ENCODE assay signal across 10 cellular contexts in the genomic region with DNA sequence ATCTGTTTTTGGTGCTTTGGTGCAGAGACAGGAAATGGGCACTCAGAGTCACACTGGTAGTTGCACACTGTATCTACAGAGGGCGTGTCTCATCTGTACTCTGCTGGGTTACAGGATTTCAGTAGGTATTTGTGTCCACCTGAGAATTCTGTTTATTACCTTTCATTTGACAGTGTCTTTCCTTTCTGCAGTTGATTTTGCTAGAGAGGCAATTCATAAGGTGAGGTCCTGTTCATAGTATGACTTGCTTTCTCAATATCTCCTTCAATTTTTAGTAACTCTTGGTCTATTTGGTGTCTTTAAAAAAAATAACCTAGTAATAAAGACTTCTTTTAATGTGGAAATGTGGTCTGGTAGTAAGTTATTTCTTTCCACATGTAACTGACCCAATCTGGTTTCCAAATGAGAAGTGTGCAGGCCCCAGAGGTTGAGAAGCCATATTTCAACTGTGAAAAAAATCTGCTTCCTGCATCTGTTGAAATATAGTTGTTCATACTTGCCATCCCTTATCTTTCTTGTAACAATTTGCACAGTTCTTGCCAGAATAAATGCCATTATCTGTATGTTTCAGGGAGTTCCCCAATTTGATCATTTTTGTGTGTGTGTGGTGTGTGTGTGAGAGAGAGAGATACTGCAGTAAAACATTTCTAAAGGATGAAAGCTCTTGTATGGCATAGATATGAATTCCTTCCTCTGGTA.
DNase-seq lines count a peak whose midpoint lies in the region; ATAC-seq, FAIRE-seq and TF ChIP-seq lines count a peak whose summit lies in the region.
"Had no signal": no experiment of that assay in that cellular context is flagged by ENCODE, and none has a peak within 500 bp of the region (broad histone marks: within the 10 kb centered on the region; RNA-seq: fewer than 3 reads in every experiment).

No MANE protein-coding gene starts in this region.

- peaks cover 9% of the 10 kb centered on the region for H3K27me3 Mint-ChIP-seq in activated T-helper 17 cell treated with anti-CD3 and anti-CD28 coated beads, Interleukin-2, amount 50 U/mL, for 72 hours

- ATAC-seq in GM21367 (IDR thresholded peaks at IDR 0.05; ENCODE audit: unreplicated experiment) (peak; percentile 86), HG03354 (IDR thresholded peaks at IDR 0.05; ENCODE audit: poor library complexity, severe bottlenecking, unreplicated experiment) (peak; percentile 73)
- peak; percentile 74 for ATAC-seq in activated T-helper 17 cell treated with anti-CD3 and anti-CD28 coated beads, Interleukin-2, amount 50 U/mL, for 72 hours (replicated peaks)

- DNase-seq in GM12892 (ENCODE audit: insufficient read length) (no peak), HuH-7.5 (ENCODE audit: low spot score) (no peak), putamen (ENCODE audit: low spot score) (no peak), GM03348 (ENCODE audit: low spot score) (no peak), NCI-H1694 (lab: John Stamatoyannopoulos, UW) (no peak)
- DNase-seq: head of caudate nucleus had no signal

- no peak for TF ChIP-seq POLR2A in GM12892 (IDR thresholded peaks at IDR 0.05; ENCODE audit: low read depth, low read length)

- no peaks in the 10 kb centered on the region for H3K9me3 Mint-ChIP-seq in activated T-helper 17 cell treated with anti-CD3 and anti-CD28 coated beads, Interleukin-2, amount 50 U/mL, for 72 hours

- peaks cover 24% of the 10 kb centered on the region for H3K4me1 Mint-ChIP-seq in activated T-helper 17 cell treated with anti-CD3 and anti-CD28 coated beads, Interleukin-2, amount 50 U/mL, for 72 hours

- peak; percentile 74 for FAIRE-seq in GM12892 (lab: Jason Lieb, UNC)

- H3K36me3 Mint-ChIP-seq in activated T-helper 17 cell treated with anti-CD3 and anti-CD28 coated beads, Interleukin-2, amount 50 U/mL, for 72 hours (ENCODE audit: low read depth), result peaks cover 6% of the 10 kb centered on the region

- peak overlapping the region; percentile 12 for H3K4me3 Mint-ChIP-seq in activated T-helper 17 cell treated with anti-CD3 and anti-CD28 coated beads, Interleukin-2, amount 50 U/mL, for 72 hours
- H3K4me3 Mint-ChIP-seq: activated naive CD8-positive, alpha-beta T cell had no signal

- H3K27ac Mint-ChIP-seq in activated T-helper 17 cell treated with anti-CD3 and anti-CD28 coated beads, Interleukin-2, amount 50 U/mL, for 72 hours, result peak overlapping the region; percentile 77
- H3K27ac Mint-ChIP-seq: activated naive CD8-positive, alpha-beta T cell had no signal
